In genomic region chr14:61505815-61506809, GRCh38 we compare ENCODE assay signal across 11 cellular contexts.
DNase-seq lines count a peak whose midpoint lies in the region; ATAC-seq and TF ChIP-seq lines count a peak whose summit lies in the region.
"Had no signal": no experiment of that assay in that cellular context is flagged by ENCODE, and none has a peak within 500 bp of the region (broad histone marks: within the 10 kb centered on the region; RNA-seq: fewer than 3 reads in every experiment).

No MANE protein-coding gene starts in this region.

- H3K4me1 ChIP-seq in gastroesophageal sphincter: peaks cover 0 to 25% (median 5%) of the 10 kb centered on the region in 3 donors
- H3K4me1 ChIP-seq: uterus had no signal

- TF ChIP-seq EP300 in gastroesophageal sphincter (IDR thresholded peaks at IDR 0.05): no peak

- CTCF ChIA-PET in activated CD8-positive, alpha-beta memory T cell treated with anti-CD3 and anti-CD28 coated beads, Interleukin-2, amount 10 ng/mL, durations not matched to agents 7 days and 5 days (lab: Charles Lee): interaction anchor here (0.9 kb wide), 1 partner anchor 31 kb away, joined by 3 read pairs; no protein-coding TSS in a partner anchor
- CTCF ChIA-PET in activated CD8-positive, alpha-beta T cell treated with anti-CD3 and anti-CD28 coated beads for 36 hours (lab: Charles Lee): interaction anchor here (0.7 to 8.8 kb wide), 6 partner anchors 13 to 45 kb away, joined by 3 to 94 read pairs (median 4); no protein-coding TSS in a partner anchor

- H3K4me1 Mint-ChIP-seq in activated CD8-positive, alpha-beta memory T cell treated with anti-CD3 and anti-CD28 coated beads, Interleukin-2, amount 10 ng/mL, durations not matched to agents 7 days and 5 days: peaks cover 87% of the 10 kb centered on the region
- peaks cover 97% of the 10 kb centered on the region for H3K4me1 Mint-ChIP-seq in activated CD8-positive, alpha-beta T cell treated with anti-CD3 and anti-CD28 coated beads for 36 hours (ENCODE audit: low read depth)
- peaks cover 100% of the 10 kb centered on the region for H3K4me1 Mint-ChIP-seq in stimulated activated naive CD8-positive, alpha-beta T cell treated with anti-CD3 and anti-CD28 coated beads, Interleukin-15, amount 100 ng/mL, for 72 hours
- no peaks in the 10 kb centered on the region for H3K4me1 Mint-ChIP-seq in HFFc6 (ENCODE audit: low read depth)

- no peak for TF ChIP-seq CTCF in activated CD8-positive, alpha-beta T cell treated with anti-CD3 and anti-CD28 coated beads for 36 hours (IDR thresholded peaks at IDR 0.05)
- no peak for TF ChIP-seq CTCF in gastroesophageal sphincter (IDR thresholded peaks at IDR 0.05)
- TF ChIP-seq CTCF in HFFc6 (IDR thresholded peaks at IDR 0.05): no peak

- peaks cover 71% of the 10 kb centered on the region for H3K36me3 Mint-ChIP-seq in activated CD8-positive, alpha-beta memory T cell treated with anti-CD3 and anti-CD28 coated beads, Interleukin-2, amount 10 ng/mL, durations not matched to agents 7 days and 5 days
- H3K36me3 Mint-ChIP-seq in activated CD8-positive, alpha-beta T cell treated with anti-CD3 and anti-CD28 coated beads for 36 hours (ENCODE audit: low read depth): peaks cover 75% of the 10 kb centered on the region
- no peaks in the 10 kb centered on the region for H3K36me3 Mint-ChIP-seq in HFFc6 (ENCODE audit: low read depth)

- peak overlapping the region; percentile 25 for H3K27ac Mint-ChIP-seq in activated CD8-positive, alpha-beta memory T cell treated with anti-CD3 and anti-CD28 coated beads, Interleukin-2, amount 10 ng/mL, durations not matched to agents 7 days and 5 days
- peak overlapping the region; percentile 100 for H3K27ac Mint-ChIP-seq in activated CD8-positive, alpha-beta T cell treated with anti-CD3 and anti-CD28 coated beads for 36 hours
- H3K27ac Mint-ChIP-seq in stimulated activated naive CD8-positive, alpha-beta T cell treated with anti-CD3 and anti-CD28 coated beads, Interleukin-15, amount 100 ng/mL, for 72 hours: peak overlapping the region; percentile 94 to 97
- no peak overlapping the region for H3K27ac Mint-ChIP-seq in HFFc6

- ATAC-seq in activated CD8-positive, alpha-beta memory T cell treated with anti-CD3 and anti-CD28 coated beads, Interleukin-2, amount 10 ng/mL, durations not matched to agents 7 days and 5 days: no peak
- peak; percentile 16 for ATAC-seq in activated CD8-positive, alpha-beta T cell treated with anti-CD3 and anti-CD28 coated beads for 36 hours
- ATAC-seq in gastroesophageal sphincter: peak; percentile 50
- ATAC-seq in stimulated activated naive CD8-positive, alpha-beta T cell treated with anti-CD3 and anti-CD28 coated beads, Interleukin-15, amount 100 ng/mL, for 72 hours: peak; percentile 19

- H3K4me3 Mint-ChIP-seq in activated CD8-positive, alpha-beta memory T cell treated with anti-CD3 and anti-CD28 coated beads, Interleukin-2, amount 10 ng/mL, durations not matched to agents 7 days and 5 days: no peak overlapping the region
- peak overlapping the region; percentile 48 for H3K4me3 Mint-ChIP-seq in activated CD8-positive, alpha-beta T cell treated with anti-CD3 and anti-CD28 coated beads for 36 hours
- peak overlapping the region; percentile 44 to 80 for H3K4me3 Mint-ChIP-seq in stimulated activated naive CD8-positive, alpha-beta T cell treated with anti-CD3 and anti-CD28 coated beads, Interleukin-15, amount 100 ng/mL, for 72 hours
- H3K4me3 Mint-ChIP-seq in HFFc6: no peak overlapping the region
- H3K4me3 Mint-ChIP-seq: neural crest cell had no signal

- WGBS in gastroesophageal sphincter (ENCODE audit: low coverage in 1 of 2), 2 donors: 68 to 88% methylated on average over 4 to 6 of the region's 9 CpGs

- no peaks in the 10 kb centered on the region for H3K36me3 ChIP-seq in gastroesophageal sphincter
- H3K36me3 ChIP-seq: uterus had no signal

- no peaks in the 10 kb centered on the region for H3K9me3 ChIP-seq in gastroesophageal sphincter
- H3K9me3 ChIP-seq: uterus had no signal

- intact Hi-C loops in activated CD8-positive, alpha-beta T cell treated with anti-CD3 and anti-CD28 coated beads for 36 hours (cut with micrococcal nuclease): loop anchor here (10.0 kb wide), 1 partner anchor 89 kb away; no protein-coding TSS in a partner anchor

- DNase-seq in activated CD8-positive, alpha-beta memory T cell treated with anti-CD3 and anti-CD28 coated beads, Interleukin-2, amount 10 ng/mL, durations not matched to agents 7 days and 5 days: no peak
- no peak for DNase-seq in activated CD8-positive, alpha-beta memory T cell treated with anti-CD3 and anti-CD28 coated beads, Interleukin-2, amount 50 U/mL, for 4 hours
- peak; percentile 57 for DNase-seq in activated CD8-positive, alpha-beta T cell treated with anti-CD3 and anti-CD28 coated beads for 36 hours
- DNase-seq in stimulated activated naive CD8-positive, alpha-beta T cell treated with anti-CD3 and anti-CD28 coated beads, Interleukin-15, amount 100 ng/mL, for 72 hours: peak in 1 of 2 donors; percentile 49
- DNase-seq in pons (ENCODE audit: low spot score) (no peak), amniotic stem cell (lab: John Stamatoyannopoulos, UW) (no peak), HFFc6 (no peak)
- DNase-seq: SHP77, uterus had no signal

- no peaks in the 10 kb centered on the region for H3K27me3 Mint-ChIP-seq in activated CD8-positive, alpha-beta memory T cell treated with anti-CD3 and anti-CD28 coated beads, Interleukin-2, amount 10 ng/mL, durations not matched to agents 7 days and 5 days
- H3K27me3 Mint-ChIP-seq in activated CD8-positive, alpha-beta T cell treated with anti-CD3 and anti-CD28 coated beads for 36 hours: no peaks in the 10 kb centered on the region
- no peaks in the 10 kb centered on the region for H3K27me3 Mint-ChIP-seq in stimulated activated naive CD8-positive, alpha-beta T cell treated with anti-CD3 and anti-CD28 coated beads, Interleukin-15, amount 100 ng/mL, for 72 hours
- peaks cover 2% of the 10 kb centered on the region for H3K27me3 Mint-ChIP-seq in HFFc6 (ENCODE audit: insufficient read depth)

- H3K27ac ChIP-seq in gastroesophageal sphincter: no peak overlapping the region

- H3K27me3 ChIP-seq in gastroesophageal sphincter: no peaks in the 10 kb centered on the region
- H3K27me3 ChIP-seq: uterus had no signal

- no peak overlapping the region for H3K4me3 ChIP-seq in gastroesophageal sphincter
- H3K4me3 ChIP-seq: uterus had no signal

- H3K9me3 Mint-ChIP-seq in activated CD8-positive, alpha-beta memory T cell treated with anti-CD3 and anti-CD28 coated beads, Interleukin-2, amount 10 ng/mL, durations not matched to agents 7 days and 5 days (ENCODE audit: low read depth): no peaks in the 10 kb centered on the region
- peaks cover 5% of the 10 kb centered on the region for H3K9me3 Mint-ChIP-seq in activated CD8-positive, alpha-beta T cell treated with anti-CD3 and anti-CD28 coated beads for 36 hours
- H3K9me3 Mint-ChIP-seq in stimulated activated naive CD8-positive, alpha-beta T cell treated with anti-CD3 and anti-CD28 coated beads, Interleukin-15, amount 100 ng/mL, for 72 hours: peaks cover 0 to 4% of the 10 kb centered on the region in 2 donors
- no peaks in the 10 kb centered on the region for H3K9me3 Mint-ChIP-seq in HFFc6

- no peak for TF ChIP-seq POLR2A in gastroesophageal sphincter (IDR thresholded peaks at IDR 0.05)

- POLR2A ChIA-PET in activated CD8-positive, alpha-beta T cell treated with anti-CD3 and anti-CD28 coated beads for 36 hours (lab: Charles Lee): interaction anchor here (0.6 to 8.6 kb wide), 10 partner anchors 12 to 753 kb away, joined by 3 to 100 read pairs (median 4); partner anchors contain the start of gene HIF1A

Comparison
In these comparisons a context has a peak if more than half of its experiments do, and no peak if none do; other contexts are left out.
1. H3K4me3 Mint-ChIP-seq: peak in activated CD8-positive, alpha-beta T cell treated with anti-CD3 and anti-CD28 coated beads for 36 hours (single experiment) and stimulated activated naive CD8-positive, alpha-beta T cell treated with anti-CD3 and anti-CD28 coated beads, Interleukin-15, amount 100 ng/mL, for 72 hours (2 of 2); none in activated CD8-positive, alpha-beta memory T cell treated with anti-CD3 and anti-CD28 coated beads, Interleukin-2, amount 10 ng/mL, durations not matched to agents 7 days and 5 days (single experiment) and HFFc6 (single experiment).